20 cellular contexts compared by ENCODE assay signal in the genomic region with DNA sequence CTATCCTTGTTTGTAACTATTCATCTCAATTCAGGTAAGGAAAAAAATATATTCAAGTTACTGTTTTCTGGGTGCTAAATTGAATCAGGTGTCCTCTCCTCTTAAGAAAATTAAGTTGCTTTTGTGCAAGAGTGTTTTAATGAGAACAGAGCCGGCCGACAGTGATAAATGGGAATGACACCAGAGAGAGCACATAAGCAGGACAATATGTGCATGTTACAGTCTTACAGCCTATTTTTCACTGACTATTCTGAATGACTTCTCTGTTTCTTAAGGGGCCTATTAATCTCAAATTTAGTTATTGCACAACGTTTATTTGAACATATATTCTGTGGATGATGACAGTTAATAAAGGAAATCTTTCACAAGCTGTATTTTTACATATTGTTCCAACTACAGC.
A peak's percentile ranks its signal among the peaks of the same experiment; 100 is the strongest.
DNase-seq lines count a peak whose midpoint lies in the region; ATAC-seq, FAIRE-seq and TF ChIP-seq lines count a peak whose summit lies in the region.
"Had no signal": no experiment of that assay in that cellular context is flagged by ENCODE, and none has a peak within 500 bp of the region (broad histone marks: within the 10 kb centered on the region; RNA-seq: fewer than 3 reads in every experiment).

No MANE protein-coding gene starts in this region.

- dilution Hi-C loops in IMR-90 (cut with HindIII; ENCODE audit: low sequenced_read_pairs, unreplicated experiment), result no loop called here

- H2BK120ac ChIP-seq in IMR-90 (ENCODE audit: low read depth, low read length), result no peak overlapping the region

- ATAC-seq in IMR-90 (ENCODE audit: low read depth) (no peak), K562 (no peak)
- ATAC-seq: GM12878 had no signal

- in situ Hi-C loops in IMR-90 (cut with MboI; ENCODE audit: low sequenced_read_pairs) (no loop called here), K562 (cut with MboI) (no loop called here)

- H3K36me3 ChIP-seq in IMR-90 (ENCODE audit: control insufficient read depth, insufficient read depth, low read length), result no peaks in the 10 kb centered on the region
- H3K36me3 ChIP-seq in K562 (ENCODE audit: control insufficient read depth, insufficient read depth, low read length), result no peaks in the 10 kb centered on the region
- H3K36me3 ChIP-seq: BE2C; BLaER1 treated with 17β-estradiol and CSF1 and Interleukin-3, amounts not matched to agents 10 nM and 100 nM; HAP-1 had no signal

- H3K4me2 ChIP-seq in IMR-90 (ENCODE audit: low read depth, low read length), result no peak overlapping the region
- no peak overlapping the region for H3K4me2 ChIP-seq in K562 (ENCODE audit: insufficient read depth, low read length)
- H3K4me2 ChIP-seq: BLaER1 treated with 17β-estradiol and CSF1 and Interleukin-3, amounts not matched to agents 10 nM and 100 nM had no signal

- no CpG with 5 or more reads among the region's 3 CpGs for WGBS in IMR-90 (ENCODE audit: extremely low coverage in 2 of 2, insufficient read length in 1 of 2), 2 experiments
- 49% methylated on average over 3 of the region's 3 CpGs for WGBS in K562 (ENCODE audit: insufficient coverage, low coverage, missing lambda C conversion rate)

- no peak overlapping the region for H3K4me3 ChIP-seq in IMR-90 (ENCODE audit: insufficient read depth, low read depth, low read length)
- H3K4me3 ChIP-seq in K562, result no peak overlapping the region
- H3K4me3 ChIP-seq: BLaER1 treated with 17β-estradiol and CSF1 and Interleukin-3, amounts not matched to agents 10 nM and 100 nM; GM12878; HAP-1 had no signal

- H3K23ac ChIP-seq in IMR-90 (ENCODE audit: low read depth, low read length), result no peak overlapping the region

- H3K56ac ChIP-seq in IMR-90 (ENCODE audit: extremely low read depth, insufficient read depth, low read length), result no peak overlapping the region

- no peaks in the 10 kb centered on the region for H3K27me3 ChIP-seq in IMR-90 (ENCODE audit: control insufficient read depth, insufficient read depth, low read length)
- no peaks in the 10 kb centered on the region for H3K27me3 ChIP-seq in K562 (ENCODE audit: control insufficient read depth in 2 of 2, insufficient read depth in 2 of 2, low read length in 2 of 2)
- H3K27me3 ChIP-seq: BE2C; BLaER1 treated with 17β-estradiol and CSF1 and Interleukin-3, amounts not matched to agents 10 nM and 100 nM had no signal

- no peaks in the 10 kb centered on the region for H4K20me1 ChIP-seq in IMR-90 (ENCODE audit: insufficient read depth, low read length)
- H4K20me1 ChIP-seq in K562 (replicated peaks; ENCODE audit: control insufficient read depth, insufficient read depth, low read length), result no peaks in the 10 kb centered on the region

- TF ChIP-seq CTCF in IMR-90 (conservative IDR thresholded peaks at IDR 0.05; ENCODE audit: low read depth, low read length) (no peak), K562 (IDR thresholded peaks at IDR 0.05 in 2 of 3, conservative IDR thresholded peaks at IDR 0.05 in 1 of 3; ENCODE audit: insufficient read depth in 2 of 3, low read depth in 1 of 3, low read length in 3 of 3) (no peak)

- H2AFZ ChIP-seq in IMR-90 (replicated peaks; ENCODE audit: low read length, poor library complexity) (no peak overlapping the region), K562 (ENCODE audit: low read depth, low read length) (no peak overlapping the region)

- H3K14ac ChIP-seq in IMR-90 (replicated peaks; ENCODE audit: low read depth, low read length), result no peak overlapping the region

- no peaks in the 10 kb centered on the region for H3K4me1 ChIP-seq in IMR-90 (ENCODE audit: control insufficient read depth, insufficient read depth, low read length)
- no peaks in the 10 kb centered on the region for H3K4me1 ChIP-seq in K562 (replicated peaks in 1 of 2; ENCODE audit: control insufficient read depth in 2 of 2, insufficient read depth in 2 of 2, low read length in 2 of 2)
- H3K4me1 ChIP-seq: BE2C, HAP-1 had no signal

- H2BK5ac ChIP-seq in IMR-90 (ENCODE audit: low read depth, low read length, poor library complexity, severe bottlenecking), result no peak overlapping the region

- H3K9me1 ChIP-seq in IMR-90 (ENCODE audit: insufficient read depth, low read length), result no peaks in the 10 kb centered on the region
- no peaks in the 10 kb centered on the region for H3K9me1 ChIP-seq in K562 (ENCODE audit: control insufficient read depth, insufficient read depth, low read length)

- H3K18ac ChIP-seq in IMR-90 (ENCODE audit: low read depth, low read length), result no peak overlapping the region

- H3K79me1 ChIP-seq in IMR-90 (ENCODE audit: low read depth in 1 of 2, low read length in 2 of 2), result peaks cover 6% of the 10 kb centered on the region in 2 experiments; a peak in 3 of 4 replicates

- DNase-seq in GM18507 (ENCODE audit: extremely low spot score, insufficient read length, low read depth) (no peak), IMR-90 (no peak), K562 (ENCODE audit: extremely low read depth in 1 of 4, low spot score in 3 of 4) (no peak), amygdala (lab: John Stamatoyannopoulos, UW) (no peak), HUDEP-2 (lab: John Stamatoyannopoulos, UW; ENCODE audit: unreplicated experiment in 76 of 76) (no peak)
- DNase-seq in stimulated activated CD4-positive, alpha-beta T cell treated with anti-CD3 and anti-CD28 coated beads, Interleukin-2, amount 100 ng/mL, for 24 hours, result no peak
- DNase-seq: AML-193; BE2C; CD4-positive, alpha-beta T cell; CD8-positive, alpha-beta memory T cell; DMS 273 treated with DMSO at 0.1 percent for 48 hours; DMS79; EL; GDM1; GOT3 had no signal

- FAIRE-seq in GM18507 (lab: Jason Lieb, UNC) (peak; percentile 9), K562 (lab: Jason Lieb, UNC) (no peak)
- FAIRE-seq: D721Med, GM12878, H54 had no signal

- intact Hi-C loops in IMR-90 (cut with micrococcal nuclease), result no loop called here
- intact Hi-C loops in K562 (cut with micrococcal nuclease), result no loop called here

- H3K9ac ChIP-seq in IMR-90 (ENCODE audit: low read depth, low read length) (no peak overlapping the region), K562 (ENCODE audit: insufficient read depth in 1 of 2, low read depth in 2 of 2, low read length in 2 of 2) (no peak overlapping the region)
- H3K9ac ChIP-seq: BLaER1 treated with 17β-estradiol and CSF1 and Interleukin-3, amounts not matched to agents 10 nM and 100 nM had no signal

- H4K8ac ChIP-seq in IMR-90 (ENCODE audit: low read depth in 2 of 2, low read length in 2 of 2), result no peak overlapping the region

- H4K91ac ChIP-seq in IMR-90 (ENCODE audit: insufficient read depth, low read depth, low read length), result no peak overlapping the region

- H2AK5ac ChIP-seq in IMR-90 (ENCODE audit: low read depth, low read length), result no peak overlapping the region

- no peak overlapping the region for H3K27ac ChIP-seq in IMR-90 (ENCODE audit: insufficient read depth, low read length)
- H3K27ac ChIP-seq in K562 (ENCODE audit: extremely low read depth, low read depth, low read length), result no peak overlapping the region
- H3K27ac ChIP-seq: BLaER1 treated with 17β-estradiol and CSF1 and Interleukin-3, amounts not matched to agents 10 nM and 100 nM had no signal

- CTCF ChIA-PET in IMR-90 (lab: Yijun Ruan, JAX) (interaction anchor here (0.7 to 1.3 kb wide), 3 partner anchors 9 to 386 kb away, joined by 3 to 4 read pairs (median 3); no protein-coding TSS in a partner anchor), K562 (lab: Yijun Ruan, JAX; ENCODE audit: low intra/inter-chr PET ratio) (no interaction called here)

- TF ChIP-seq RAD21 in IMR-90 (IDR thresholded peaks at IDR 0.05; ENCODE audit: low read length) (no peak), K562 (CRISPR knock-in tag; conservative IDR thresholded peaks at IDR 0.05 in 1 of 2, IDR thresholded peaks at IDR 0.05 in 1 of 2) (no peak)

- no TSS peak for BruUV-seq in IMR-90 (replicated peaks; lab: Mats Ljungman, UMichigan)
- no TSS peak for BruUV-seq in K562 (replicated peaks; lab: Mats Ljungman, UMichigan)

- TF ChIP-seq EP300 in K562 (IDR thresholded peaks at IDR 0.05; ENCODE audit: low read length), result no peak

- no peaks in the 10 kb centered on the region for H3K79me2 ChIP-seq in K562 (ENCODE audit: control insufficient read depth, insufficient read depth, low read length)

- POLR2A ChIA-PET in IMR-90 (lab: Charles Lee; ENCODE audit: unreplicated experiment) (interaction anchor here (0.5 kb wide), 1 partner anchor 282 kb away, joined by 3 read pairs; no protein-coding TSS in a partner anchor), K562 (lab: Yijun Ruan, JAX) (interaction anchor here (0.6 kb wide), 1 partner anchor 9 kb away, joined by 3 read pairs; no protein-coding TSS in a partner anchor)

- H2AK9ac ChIP-seq in IMR-90 (replicated peaks; ENCODE audit: low read depth, low read length, poor library complexity), result no peak overlapping the region

- TF ChIP-seq POLR2A in IMR-90 (IDR thresholded peaks at IDR 0.05; ENCODE audit: low read depth, low read length), result no peak
- no peak for TF ChIP-seq POLR2A in K562 (conservative IDR thresholded peaks at IDR 0.05)

- no peak overlapping the region for H2BK20ac ChIP-seq in IMR-90 (ENCODE audit: low read depth, low read length)

- H4K5ac ChIP-seq in IMR-90 (ENCODE audit: low read depth, low read length), result no peak overlapping the region

- H2BK15ac ChIP-seq in IMR-90 (ENCODE audit: low read depth, low read length), result no peak overlapping the region

- no peak overlapping the region for H3K4ac ChIP-seq in IMR-90 (ENCODE audit: low read depth, low read length)

- H3K9me3 ChIP-seq in IMR-90 (ENCODE audit: control insufficient read depth, insufficient read depth, low read length) (no peaks in the 10 kb centered on the region), K562 (replicated peaks; ENCODE audit: control insufficient read depth, insufficient read depth, low read depth, low read length) (no peaks in the 10 kb centered on the region)
- H3K9me3 ChIP-seq: BE2C, HAP-1 had no signal

TF ChIP-seq in IMR-90, 13 proteins besides CTCF, POLR2A, EP300 and RAD21:
- no peak for TF ChIP-seq MAFK (IDR thresholded peaks at IDR 0.05; ENCODE audit: low read depth, low read length)
- TF ChIP-seq CEBPB (IDR thresholded peaks at IDR 0.05; ENCODE audit: low read depth, low read length), result peak; percentile 52; the same call in 1 of the 2 replicates

TF ChIP-seq in K562, 482 proteins besides CTCF, POLR2A, EP300 and RAD21 (continues in another document):
- no peak for TF ChIP-seq SMAD4 (CRISPR knock-in tag; conservative IDR thresholded peaks at IDR 0.05)
- TF ChIP-seq, protein P1, sequence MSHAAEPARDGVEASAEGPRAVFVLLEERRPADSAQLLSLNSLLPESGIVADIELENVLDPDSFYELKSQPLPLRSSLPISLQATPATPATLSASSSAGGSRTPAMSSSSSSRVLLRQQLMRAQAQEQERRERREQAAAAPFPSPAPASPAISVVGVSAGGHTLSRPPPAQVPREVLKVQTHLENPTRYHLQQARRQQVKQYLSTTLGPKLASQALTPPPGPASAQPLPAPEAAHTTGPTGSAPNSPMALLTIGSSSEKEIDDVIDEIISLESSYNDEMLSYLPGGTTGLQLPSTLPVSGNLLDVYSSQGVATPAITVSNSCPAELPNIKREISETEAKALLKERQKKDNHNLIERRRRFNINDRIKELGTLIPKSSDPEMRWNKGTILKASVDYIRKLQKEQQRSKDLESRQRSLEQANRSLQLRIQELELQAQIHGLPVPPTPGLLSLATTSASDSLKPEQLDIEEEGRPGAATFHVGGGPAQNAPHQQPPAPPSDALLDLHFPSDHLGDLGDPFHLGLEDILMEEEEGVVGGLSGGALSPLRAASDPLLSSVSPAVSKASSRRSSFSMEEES (CRISPR knock-in tag; IDR thresholded peaks at IDR 0.05), result no peak
